In genomic region chr12:93742086-93742934, GRCh38 we compare ENCODE assay signal across 8 cellular contexts.
A peak's percentile ranks its signal among the peaks of the same experiment; 100 is the strongest.
DNase-seq lines count a peak whose midpoint lies in the region; ATAC-seq, FAIRE-seq and TF ChIP-seq lines count a peak whose summit lies in the region.

No MANE protein-coding gene starts in this region.

- peak; percentile 54 for FAIRE-seq in HTR-8/SVneo (lab: Jason Lieb, UNC)

- DNase-seq in COR-L47 (lab: John Stamatoyannopoulos, UW) (peak; percentile 66), HTR-8/SVneo (ENCODE audit: insufficient read length, low spot score) (peak; percentile 65), RPMI7951 (ENCODE audit: low read depth) (peak; percentile 78), foreskin melanocyte (peak; percentile 66), stromal cell of bone marrow (ENCODE audit: low read depth) (peak; percentile 67)
- DNase-seq in activated gamma-delta T cell treated with anti-CD3 and anti-CD28 coated beads, Interleukin-2, amount 50 U/mL, for 16 hours (ENCODE audit: low read depth): peak; percentile 7

- TF ChIP-seq EP300 in neural cell (conservative IDR thresholded peaks at IDR 0.05; ENCODE audit: poor library complexity, severe bottlenecking): no peak

- no peaks in the 10 kb centered on the region for H4K20me1 ChIP-seq in neural cell (ENCODE audit: insufficient read depth)

- peaks cover 13% of the 10 kb centered on the region for H3K27me3 ChIP-seq in neural cell (ENCODE audit: insufficient read depth, low read depth, low read length)

- H3K4me3 ChIP-seq in neural cell (ENCODE audit: low read length): peak overlapping the region; percentile 60

- H2AFZ ChIP-seq in neural cell (ENCODE audit: low read depth, low read length): peak overlapping the region; percentile 29

- TF ChIP-seq CTCF in neural cell (IDR thresholded peaks at IDR 0.05; ENCODE audit: poor library complexity, severe bottlenecking): peak; percentile 42

- H3F3A ChIP-seq in neural cell (ENCODE audit: insufficient read depth, low read length, poor library complexity, severe bottlenecking): peaks cover 2% of the 10 kb centered on the region

- peak overlapping the region; percentile 40 for H3K27ac ChIP-seq in neural cell (ENCODE audit: low read length)

- peak overlapping the region; percentile 52 for H3K9ac ChIP-seq in neural cell (ENCODE audit: low read length)

- H3K9me2 ChIP-seq in neural cell (ENCODE audit: insufficient read depth, low read length): no peaks in the 10 kb centered on the region

- no peaks in the 10 kb centered on the region for H3K9me3 ChIP-seq in neural cell (ENCODE audit: low read length)

- ATAC-seq in GM21381 (IDR thresholded peaks at IDR 0.05; ENCODE audit: unreplicated experiment): peak; percentile 83

- no peak for TF ChIP-seq RAD21 in neural cell (conservative IDR thresholded peaks at IDR 0.05)

- H3K79me2 ChIP-seq in neural cell (replicated peaks; ENCODE audit: insufficient read depth, low read length): no peaks in the 10 kb centered on the region

- H3K4me2 ChIP-seq in neural cell (ENCODE audit: low read length): peak overlapping the region; percentile 56

- no peaks in the 10 kb centered on the region for H3K36me3 ChIP-seq in neural cell (ENCODE audit: insufficient read depth, low read length)

TF ChIP-seq in neural cell, 6 proteins besides CTCF, POLR2A, EP300 and RAD21:
- no peak for TF ChIP-seq REST (IDR thresholded peaks at IDR 0.05; ENCODE audit: borderline replicate concordance)
- TF ChIP-seq MXI1 (conservative IDR thresholded peaks at IDR 0.05; ENCODE audit: poor library complexity, severe bottlenecking): no peak
- peak; percentile 59 for TF ChIP-seq POLR2AphosphoS5 (IDR thresholded peaks at IDR 0.05)
- peak; percentile 45 for TF ChIP-seq SMC3 (conservative IDR thresholded peaks at IDR 0.05; ENCODE audit: poor library complexity)

Comparison
In these comparisons a context has a peak if more than half of its experiments do, and no peak if none do; other contexts are left out.
1. Peak in every context shown above with its lines: DNase-seq, ATAC-seq, H3K4me3 ChIP-seq and H3K27ac ChIP-seq.
2. DNase-seq: peak in every context shown above with its lines; median percentile 78 in RPMI7951; 67 in stromal cell of bone marrow; 66 in COR-L47; 66 in foreskin melanocyte; 65 in HTR-8/SVneo; 7 in activated gamma-delta T cell treated with anti-CD3 and anti-CD28 coated beads, Interleukin-2, amount 50 U/mL, for 16 hours.